19 cellular contexts compared by ENCODE assay signal in genomic region chr10:71262027-71262426, GRCh38. TPM values are rescaled to one million over a fixed set of nuclear protein-coding genes. Genes with fewer than 3 reads are reported as not detected.
DNase-seq lines count a peak whose midpoint lies in the region; ATAC-seq and TF ChIP-seq lines count a peak whose summit lies in the region.
"Had no signal": no experiment of that assay in that cellular context is flagged by ENCODE, and none has a peak within 500 bp of the region (broad histone marks: within the 10 kb centered on the region; RNA-seq: fewer than 3 reads in every experiment).

No MANE protein-coding gene starts in this region.

- intact Hi-C loops in dorsolateral prefrontal cortex (cut with DNase I): no loop called here

- H3K36me3 ChIP-seq in mucosa of rectum (ENCODE audit: control insufficient read depth in 2 of 2, insufficient read depth in 2 of 2, low read length in 2 of 2): no peaks in the 10 kb centered on the region
- H3K36me3 ChIP-seq: neutrophil, Peyer's patch, upper lobe of right lung had no signal

- TF ChIP-seq CTCF in dorsolateral prefrontal cortex (IDR thresholded peaks at IDR 0.05 in 54 of 56, conservative IDR thresholded peaks at IDR 0.05 in 2 of 56; ENCODE audit: low read depth in 1 of 56, partially characterized antibody in 56 of 56): no peak

- no peaks in the 10 kb centered on the region for H3K27me3 ChIP-seq in dorsolateral prefrontal cortex
- no peaks in the 10 kb centered on the region for H3K27me3 ChIP-seq in mucosa of rectum (ENCODE audit: control insufficient read depth in 2 of 2, insufficient read depth in 2 of 2, low read length in 2 of 2)
- H3K27me3 ChIP-seq: neutrophil, Peyer's patch, upper lobe of right lung had no signal

- ATAC-seq in HG03095 (IDR thresholded peaks at IDR 0.05; ENCODE audit: unreplicated experiment): no peak
- ATAC-seq: esophagus mucosa, upper lobe of right lung had no signal

- peak; percentile 80 for DNase-seq in DMS 273 (lab: John Stamatoyannopoulos, UW; ENCODE audit: unreplicated experiment)
- peak; percentile 25 for DNase-seq in NCI-H2107 (lab: John Stamatoyannopoulos, UW)
- peak in 3 of 10 donors; percentile 26 to 55 (median 47) for DNase-seq in dorsolateral prefrontal cortex
- no peak for DNase-seq in pons (ENCODE audit: low spot score)
- DNase-seq in NCI-H2196 (lab: John Stamatoyannopoulos, UW; ENCODE audit: unreplicated experiment): no peak
- DNase-seq in activated CD4-positive, alpha-beta T cell treated with anti-CD3 and anti-CD28 coated beads, Interleukin-2, amount 50 U/mL, for 48 hours: no peak
- DNase-seq: activated CD4-positive, alpha-beta T cell treated with anti-CD3 and anti-CD28 coated beads, Interleukin-2, amount 10 ng/mL, durations not matched to agents 24 days and 14 days; activated naive CD4-positive, alpha-beta T cell treated with anti-CD3 and anti-CD28 coated beads for 36 hours; CD8-positive, alpha-beta memory T cell; EL; H9; immature natural killer cell; mammary epithelial cell; Peyer's patch; upper lobe of right lung had no signal

- H3K9ac ChIP-seq in mucosa of rectum (ENCODE audit: low read depth in 1 of 2, low read length in 2 of 2): peak overlapping the region in 1 of 2 donors; percentile 13

- H3K4me3 ChIP-seq in dorsolateral prefrontal cortex (no peak overlapping the region), mucosa of rectum (ENCODE audit: low read length in 2 of 2) (no peak overlapping the region)
- H3K4me3 ChIP-seq: Peyer's patch, upper lobe of right lung had no signal

- no peaks in the 10 kb centered on the region for H3K9me3 ChIP-seq in mucosa of rectum (ENCODE audit: control insufficient read depth in 2 of 2, low read length in 2 of 2)
- H3K9me3 ChIP-seq: neutrophil, Peyer's patch, upper lobe of right lung had no signal

- H3K27ac ChIP-seq in dorsolateral prefrontal cortex (peak overlapping the region in 42 of 59 donors; percentile 31 to 94 (median 86)), mucosa of rectum (ENCODE audit: low read depth in 2 of 2, low read length in 2 of 2) (peak overlapping the region; percentile 67 to 74)
- H3K27ac ChIP-seq: neutrophil, upper lobe of right lung had no signal

- H3K4me1 ChIP-seq in mucosa of rectum (ENCODE audit: control insufficient read depth in 2 of 2, insufficient read depth in 2 of 2, low read length in 2 of 2): peaks cover 58 to 64% of the 10 kb centered on the region in 2 donors

RNA-seq across cellular contexts. Expression of gene UNC5B, which starts 49.7 kb away (rescaled TPM):
- total RNA-seq in dorsolateral prefrontal cortex: 10 to 100 TPM; 12.3 to 77.7 (median 23.7) TPM

RNA-seq across cellular contexts. Expression of gene SLC29A3, which starts 57.0 kb away (rescaled TPM):
- total RNA-seq in dorsolateral prefrontal cortex: 10 to 100 TPM in 36 of 120 experiments, 1 to 10 TPM in 84; 5.1 to 15.4 (median 9.2) TPM

Comparison
In these comparisons a context has a peak if more than half of its experiments do, and no peak if none do; other contexts are left out.
1. DNase-seq: peak in DMS 273 (single experiment) and NCI-H2107 (single experiment); none in pons (single experiment), NCI-H2196 (single experiment) and activated CD4-positive, alpha-beta T cell treated with anti-CD3 and anti-CD28 coated beads, Interleukin-2, amount 50 U/mL, for 48 hours (0 of 2).